Comparison of ENCODE assay signal across 8 cellular contexts in genomic region chr11:85664561-85665481, GRCh38. TPM values are rescaled to one million over a fixed set of nuclear protein-coding genes. Genes with fewer than 3 reads are reported as not detected.
A peak's percentile ranks its signal among the peaks of the same experiment; 100 is the strongest.
DNase-seq lines count a peak whose midpoint lies in the region; ATAC-seq and TF ChIP-seq lines count a peak whose summit lies in the region.

CREBZF (minus strand) TSS chr11:85665129; CDS start chr11:85664875, 254 bp downstream.

- H3K4me3 Mint-ChIP-seq in CD8-positive, alpha-beta T cell: peak within 1 kb of the TSS; percentile 100

- no peaks in the 10 kb centered on the region for H3K27me3 ChIP-seq in CD8-positive, alpha-beta T cell (ENCODE audit: insufficient read depth, low read length)
- no peaks in the 10 kb centered on the region for H3K27me3 ChIP-seq in lung (ENCODE audit: control insufficient read depth, insufficient read depth)

- ATAC-seq in CD8-positive, alpha-beta T cell: peak; percentile 61
- ATAC-seq in GM19467 (IDR thresholded peaks at IDR 0.05; ENCODE audit: unreplicated experiment) (peak; percentile 90), lung (ENCODE audit: insufficient read depth, low FRiP score) (peak; percentile 97)

- peak within 1 kb of the TSS; percentile 100 for H3K27ac Mint-ChIP-seq in CD8-positive, alpha-beta T cell

- intact Hi-C loops in CD8-positive, alpha-beta T cell (cut with DNase I, micrococcal nuclease): loop anchor here (1.0 to 5.0 kb wide), 14 partner anchors 17 to 638 kb away; partner anchors contain the start of genes HIKESHI (in 2 of the 2), PICALM (in 2 of the 2), TMEM126B (in 2 of the 2) and EED (in 1 of the 2)

- H3K4me3 ChIP-seq in CD8-positive, alpha-beta T cell (ENCODE audit: low read depth, low read length): peak within 1 kb of the TSS; percentile 94
- H3K4me3 ChIP-seq in lung: peak within 1 kb of the TSS; percentile 92

- H3K27ac ChIP-seq in CD8-positive, alpha-beta T cell (ENCODE audit: low read depth, low read length): peak within 1 kb of the TSS; percentile 96
- H3K27ac ChIP-seq in lung (ENCODE audit: low read depth in 1 of 2, low read length in 1 of 2): peak within 1 kb of the TSS; percentile 99 to 100

- peaks cover 40% of the 10 kb centered on the region for H3K36me3 Mint-ChIP-seq in CD8-positive, alpha-beta T cell

- POLR2A ChIA-PET in CD8-positive, alpha-beta T cell (lab: Charles Lee): interaction anchor here (0.6 to 5.0 kb wide), 15 partner anchors 8 to 403 kb away, joined by 3 to 49 read pairs (median 4); partner anchors contain the start of genes CCDC83, DLG2, PICALM and TMEM126A

- DNase-seq in CD8-positive, alpha-beta T cell: peak; percentile 84 to 96 (median 93)
- DNase-seq in HS-27A (ENCODE audit: low read depth) (peak; percentile 90), NK-92 (lab: John Stamatoyannopoulos, UW; ENCODE audit: unreplicated experiment) (peak; percentile 54), lung (ENCODE audit: low spot score) (peak; percentile 94)
- DNase-seq in activated CD8-positive, alpha-beta memory T cell treated with anti-CD3 and anti-CD28 coated beads for 1 hour (ENCODE audit: extremely low read depth in 1 of 2, low read depth in 1 of 2): peak; percentile 70 to 86
- DNase-seq in effector CD4-positive, alpha-beta T cell: peak; percentile 87
- peak; percentile 81 to 88 (median 88) for DNase-seq in stimulated activated CD4-positive, alpha-beta T cell treated with anti-CD3 and anti-CD28 coated beads, TNF-alpha, amount 100 ng/mL, for 4 hours (ENCODE audit: low read depth in 3 of 3)

- H3K27me3 Mint-ChIP-seq in CD8-positive, alpha-beta T cell (ENCODE audit: low read depth): no peaks in the 10 kb centered on the region

- WGBS in lung, 2 donors: 0% methylated on average over 67 to 70 of the region's 70 CpGs

- CTCF ChIA-PET in CD8-positive, alpha-beta T cell (lab: Charles Lee): interaction anchor here (1.3 to 2.6 kb wide), 6 partner anchors 9 to 39 kb away, joined by 3 to 19 read pairs (median 4); partner anchors contain the start of genes CCDC89 and TMEM126A

- H3K9me3 ChIP-seq in CD8-positive, alpha-beta T cell (ENCODE audit: low read length): no peaks in the 10 kb centered on the region
- no peaks in the 10 kb centered on the region for H3K9me3 ChIP-seq in lung (ENCODE audit: control insufficient read depth in 2 of 2, insufficient read depth in 1 of 2, low read length in 1 of 2)

- H3K4me1 ChIP-seq in CD8-positive, alpha-beta T cell (ENCODE audit: insufficient read depth, low read length): peaks cover 39% of the 10 kb centered on the region
- no peaks in the 10 kb centered on the region for H3K4me1 ChIP-seq in lung (ENCODE audit: control insufficient read depth in 2 of 2, insufficient read depth in 2 of 2, low read length in 2 of 2)

- H3K9me3 Mint-ChIP-seq in CD8-positive, alpha-beta T cell: no peaks in the 10 kb centered on the region

- peaks cover 43% of the 10 kb centered on the region for H3K4me1 Mint-ChIP-seq in CD8-positive, alpha-beta T cell (ENCODE audit: low read depth)

- TF ChIP-seq CTCF in CD8-positive, alpha-beta T cell (IDR thresholded peaks at IDR 0.05): no peak
- no peak for TF ChIP-seq CTCF in lung (IDR thresholded peaks at IDR 0.05; ENCODE audit: control extremely low read depth, extremely low read depth)

- H3K36me3 ChIP-seq in CD8-positive, alpha-beta T cell (ENCODE audit: insufficient read depth, low read length): no peaks in the 10 kb centered on the region
- H3K36me3 ChIP-seq in lung (ENCODE audit: control insufficient read depth in 2 of 2, insufficient read depth in 2 of 2, low read length in 2 of 2): peaks cover 0 to 2% of the 10 kb centered on the region in 2 donors

RNA-seq across cellular contexts. Expression of gene CREBZF, which starts in this region (rescaled TPM):
- total RNA-seq in CD8-positive, alpha-beta T cell: 10 to 100 TPM; 32.2 to 33.3 TPM
- total RNA-seq in lung: 100 to 1,000 TPM in 1 of 2 donors, 10 to 100 TPM in 1; 36.1 to 115 TPM
- 10 to 100 TPM; 20.2 to 31.8 TPM for polyA plus RNA-seq in lung

Comparison
In these comparisons a context has a peak if more than half of its experiments do, and no peak if none do; other contexts are left out.
1. Peak in every context shown above with its lines: DNase-seq, ATAC-seq, H3K4me3 ChIP-seq and H3K27ac ChIP-seq.